24 cellular contexts compared by ENCODE assay signal in genomic region chr1:26476958-26477357, GRCh38. TPM values are rescaled to one million over a fixed set of nuclear protein-coding genes. Genes with fewer than 3 reads are reported as not detected.
DNase-seq lines count a peak whose midpoint lies in the region; ATAC-seq and TF ChIP-seq lines count a peak whose summit lies in the region.
"Had no signal": no experiment of that assay in that cellular context is flagged by ENCODE, and none has a peak within 500 bp of the region (broad histone marks: within the 10 kb centered on the region; RNA-seq: fewer than 3 reads in every experiment).

No MANE protein-coding gene starts in this region.

- H3K4me3 ChIP-seq in neutrophil (ENCODE audit: low read depth in 1 of 2, low read length in 1 of 2), result no peak overlapping the region
- H3K4me3 ChIP-seq: gastroesophageal sphincter, spleen, suprapubic skin had no signal

- no peak for DNase-seq in activated T-cell treated with anti-CD3 and anti-CD28 coated beads, Interleukin-2, amount 50 U/mL, for 24 hours
- DNase-seq in activated T-cell treated with anti-CD3 and anti-CD28 coated beads, Interleukin-2, amount 50 U/mL, for 4 hours, result no peak
- DNase-seq in HFFc6 (no peak), foreskin keratinocyte (no peak), NOMO-1 treated with dmso at 0.1 percent for 144 hours (lab: John Stamatoyannopoulos, UW; ENCODE audit: unreplicated experiment) (no peak)
- no peak for DNase-seq in activated CD8-positive, alpha-beta T cell treated with anti-CD3 and anti-CD28 coated beads, Interleukin-2, amount 10 ng/mL, durations not matched to agents 7 days and 5 days
- DNase-seq: ACHN; activated CD4-positive, alpha-beta T cell treated with anti-CD3 and anti-CD28 coated beads, Interleukin-2, amount 50 U/mL, for 4 hours; aorta; DMS153; GF-D8; Kasumi-1; mesendoderm; NCI-H1105; NCI-H524 treated with DMSO at 0.1 percent for 48 hours; nephron progenitor cell; spleen; stimulated activated CD4-positive, alpha-beta T cell treated with anti-CD3 and anti-CD28 coated beads, Interleukin-4, amount 100 ng/mL, for 4 hours had no signal

- peaks cover 39% of the 10 kb centered on the region for H3K4me1 Mint-ChIP-seq in activated T-cell treated with anti-CD3 and anti-CD28 coated beads, Interleukin-2, amount 50 U/mL, for 24 hours (ENCODE audit: low read depth)
- H3K4me1 Mint-ChIP-seq in activated T-cell treated with anti-CD3 and anti-CD28 coated beads, Interleukin-2, amount 50 U/mL, for 4 hours (ENCODE audit: low read depth), result peaks cover 35% of the 10 kb centered on the region
- peaks cover 41% of the 10 kb centered on the region for H3K4me1 Mint-ChIP-seq in HFFc6 (ENCODE audit: low read depth)
- H3K4me1 Mint-ChIP-seq in activated CD8-positive, alpha-beta T cell treated with anti-CD3 and anti-CD28 coated beads, Interleukin-2, amount 10 ng/mL, durations not matched to agents 7 days and 5 days (ENCODE audit: low read depth), result peaks cover 26% of the 10 kb centered on the region

- ATAC-seq in activated T-cell treated with anti-CD3 and anti-CD28 coated beads, Interleukin-2, amount 50 U/mL, for 4 hours, result no peak
- no peak for ATAC-seq in activated CD8-positive, alpha-beta T cell treated with anti-CD3 and anti-CD28 coated beads, Interleukin-2, amount 10 ng/mL, durations not matched to agents 7 days and 5 days
- ATAC-seq in foreskin keratinocyte, result no peak
- ATAC-seq in HG03432 (IDR thresholded peaks at IDR 0.05; ENCODE audit: unreplicated experiment), result no peak
- ATAC-seq: gastroesophageal sphincter, Right ventricle myocardium inferior had no signal

- peaks cover 21 to 24% of the 10 kb centered on the region in 2 experiments for H3K4me1 ChIP-seq in neutrophil (ENCODE audit: control insufficient read depth in 1 of 2, insufficient read depth in 1 of 2, low read depth in 1 of 2, low read length in 1 of 2)
- peaks cover 15% of the 10 kb centered on the region for H3K4me1 ChIP-seq in foreskin keratinocyte

- peak overlapping the region; percentile 89 for H3K27ac Mint-ChIP-seq in activated T-cell treated with anti-CD3 and anti-CD28 coated beads, Interleukin-2, amount 50 U/mL, for 24 hours
- H3K27ac Mint-ChIP-seq in HFFc6, result peak overlapping the region; percentile 24; the same call in 1 of the 2 replicates
- H3K27ac Mint-ChIP-seq in activated CD8-positive, alpha-beta T cell treated with anti-CD3 and anti-CD28 coated beads, Interleukin-2, amount 10 ng/mL, durations not matched to agents 7 days and 5 days, result peak overlapping the region; percentile 6

- POLR2A ChIA-PET in activated CD8-positive, alpha-beta T cell treated with anti-CD3 and anti-CD28 coated beads, Interleukin-2, amount 10 ng/mL, durations not matched to agents 7 days and 5 days (lab: Charles Lee), result interaction anchor here (1.1 kb wide), 1 partner anchor 11 kb away, joined by 3 read pairs; no protein-coding TSS in a partner anchor

- H3K27ac ChIP-seq in neutrophil, result peak overlapping the region; percentile 58
- H3K27ac ChIP-seq in foreskin keratinocyte, result no peak overlapping the region
- H3K27ac ChIP-seq: gastroesophageal sphincter, suprapubic skin had no signal

- H3K36me3 ChIP-seq in neutrophil, result peaks cover 56% of the 10 kb centered on the region

- H3K9me3 Mint-ChIP-seq in activated T-cell treated with anti-CD3 and anti-CD28 coated beads, Interleukin-2, amount 50 U/mL, for 24 hours, result no peaks in the 10 kb centered on the region
- H3K9me3 Mint-ChIP-seq in activated T-cell treated with anti-CD3 and anti-CD28 coated beads, Interleukin-2, amount 50 U/mL, for 4 hours, result no peaks in the 10 kb centered on the region
- no peaks in the 10 kb centered on the region for H3K9me3 Mint-ChIP-seq in HFFc6
- no peaks in the 10 kb centered on the region for H3K9me3 Mint-ChIP-seq in activated CD8-positive, alpha-beta T cell treated with anti-CD3 and anti-CD28 coated beads, Interleukin-2, amount 10 ng/mL, durations not matched to agents 7 days and 5 days (ENCODE audit: insufficient read depth)
- H3K9me3 Mint-ChIP-seq: CD14-positive monocyte, nephron progenitor cell had no signal

- TF ChIP-seq CTCF in HFFc6 (IDR thresholded peaks at IDR 0.05) (no peak), neutrophil (IDR thresholded peaks at IDR 0.05) (no peak), foreskin keratinocyte (conservative IDR thresholded peaks at IDR 0.05) (no peak)

- CTCF ChIA-PET in activated CD8-positive, alpha-beta T cell treated with anti-CD3 and anti-CD28 coated beads, Interleukin-2, amount 10 ng/mL, durations not matched to agents 7 days and 5 days (lab: Charles Lee), result no interaction called here

- no peaks in the 10 kb centered on the region for H3K27me3 Mint-ChIP-seq in activated T-cell treated with anti-CD3 and anti-CD28 coated beads, Interleukin-2, amount 50 U/mL, for 24 hours
- no peaks in the 10 kb centered on the region for H3K27me3 Mint-ChIP-seq in activated T-cell treated with anti-CD3 and anti-CD28 coated beads, Interleukin-2, amount 50 U/mL, for 4 hours (ENCODE audit: low read depth)
- peaks cover 4% of the 10 kb centered on the region; the same call in 1 of the 2 replicates for H3K27me3 Mint-ChIP-seq in HFFc6 (ENCODE audit: insufficient read depth)
- H3K27me3 Mint-ChIP-seq in activated CD8-positive, alpha-beta T cell treated with anti-CD3 and anti-CD28 coated beads, Interleukin-2, amount 10 ng/mL, durations not matched to agents 7 days and 5 days (ENCODE audit: low read depth), result no peaks in the 10 kb centered on the region

- no peaks in the 10 kb centered on the region for H3K9me3 ChIP-seq in neutrophil
- H3K9me3 ChIP-seq: gastroesophageal sphincter, spleen, suprapubic skin had no signal

- no peak overlapping the region for H3K4me3 Mint-ChIP-seq in activated T-cell treated with anti-CD3 and anti-CD28 coated beads, Interleukin-2, amount 50 U/mL, for 24 hours
- H3K4me3 Mint-ChIP-seq in activated T-cell treated with anti-CD3 and anti-CD28 coated beads, Interleukin-2, amount 50 U/mL, for 4 hours, result no peak overlapping the region
- H3K4me3 Mint-ChIP-seq in HFFc6, result no peak overlapping the region
- no peak overlapping the region for H3K4me3 Mint-ChIP-seq in activated CD8-positive, alpha-beta T cell treated with anti-CD3 and anti-CD28 coated beads, Interleukin-2, amount 10 ng/mL, durations not matched to agents 7 days and 5 days
- H3K4me3 Mint-ChIP-seq: CD14-positive monocyte, nephron progenitor cell had no signal

- peaks cover 77% of the 10 kb centered on the region for H3K36me3 Mint-ChIP-seq in activated T-cell treated with anti-CD3 and anti-CD28 coated beads, Interleukin-2, amount 50 U/mL, for 24 hours (ENCODE audit: low read depth)
- peaks cover 39% of the 10 kb centered on the region for H3K36me3 Mint-ChIP-seq in activated T-cell treated with anti-CD3 and anti-CD28 coated beads, Interleukin-2, amount 50 U/mL, for 4 hours (ENCODE audit: insufficient read depth)
- H3K36me3 Mint-ChIP-seq in HFFc6 (ENCODE audit: low read depth), result peaks cover 48% of the 10 kb centered on the region
- peaks cover 51% of the 10 kb centered on the region for H3K36me3 Mint-ChIP-seq in activated CD8-positive, alpha-beta T cell treated with anti-CD3 and anti-CD28 coated beads, Interleukin-2, amount 10 ng/mL, durations not matched to agents 7 days and 5 days (ENCODE audit: low read depth)

- H3K27me3 ChIP-seq in neutrophil (no peaks in the 10 kb centered on the region), foreskin keratinocyte (no peaks in the 10 kb centered on the region)
- H3K27me3 ChIP-seq: gastroesophageal sphincter, spleen, suprapubic skin had no signal

RNA-seq across cellular contexts. Expression of gene HMGN2, which starts 4.7 kb away (rescaled TPM):
- 100 to 1,000 TPM; 417 to 447 (median 437) TPM for total RNA-seq in activated T-cell treated with anti-CD3 and anti-CD28 coated beads, Interleukin-2, amount 50 U/mL, for 4 hours
- 100 to 1,000 TPM; 440 to 699 (median 668) TPM for total RNA-seq in HFFc6 (2021; fragmentation: NEBNext Ultra II Directional; extraction: Animal tissue kit (Norgen Biotek cat#: 25700))
- total RNA-seq in activated CD8-positive, alpha-beta T cell treated with anti-CD3 and anti-CD28 coated beads, Interleukin-2, amount 10 ng/mL, durations not matched to agents 7 days and 5 days, result 1,000 to 10,000 TPM; 1,268 to 1,303 TPM
- 403 and 474 TPM in 2 replicates for total RNA-seq in foreskin keratinocyte
- polyA plus RNA-seq in foreskin keratinocyte, result 515 and 649 TPM in 2 replicates

RNA-seq across cellular contexts. Expression of gene DHDDS, which starts 44.8 kb away (rescaled TPM):
- 10 to 100 TPM; 59.7 to 68.8 (median 60.1) TPM for total RNA-seq in activated T-cell treated with anti-CD3 and anti-CD28 coated beads, Interleukin-2, amount 50 U/mL, for 4 hours
- 10 to 100 TPM; 68.3 to 76.1 (median 70.8) TPM for total RNA-seq in HFFc6 (2021; fragmentation: NEBNext Ultra II Directional; extraction: Animal tissue kit (Norgen Biotek cat#: 25700))
- 10 to 100 TPM; 48.3 to 49.5 TPM for total RNA-seq in activated CD8-positive, alpha-beta T cell treated with anti-CD3 and anti-CD28 coated beads, Interleukin-2, amount 10 ng/mL, durations not matched to agents 7 days and 5 days
- 30.0 and 38.0 TPM in 2 replicates for total RNA-seq in foreskin keratinocyte
- polyA plus RNA-seq in foreskin keratinocyte, result 28.6 and 28.8 TPM in 2 replicates

RNA-seq across cellular contexts. Expression of gene RPS6KA1, which starts 52.6 kb away (rescaled TPM):
- 100 to 1,000 TPM; 131 to 157 (median 134) TPM for total RNA-seq in activated T-cell treated with anti-CD3 and anti-CD28 coated beads, Interleukin-2, amount 50 U/mL, for 4 hours
- 1 to 10 TPM; 1.5 to 2.6 (median 1.7) TPM for total RNA-seq in HFFc6 (2021; fragmentation: NEBNext Ultra II Directional; extraction: Animal tissue kit (Norgen Biotek cat#: 25700))
- 100 to 1,000 TPM; 179 to 193 TPM for total RNA-seq in activated CD8-positive, alpha-beta T cell treated with anti-CD3 and anti-CD28 coated beads, Interleukin-2, amount 10 ng/mL, durations not matched to agents 7 days and 5 days
- total RNA-seq in foreskin keratinocyte, result 86.4 and 91.6 TPM in 2 replicates
- polyA plus RNA-seq in foreskin keratinocyte, result 57.7 and 65.0 TPM in 2 replicates

Comparison
In these comparisons a context has a peak if more than half of its experiments do, and no peak if none do; other contexts are left out.
1. H3K27ac Mint-ChIP-seq: peak in every context shown above with its lines; median percentile 89 in activated T-cell treated with anti-CD3 and anti-CD28 coated beads, Interleukin-2, amount 50 U/mL, for 24 hours; 24 in HFFc6; 6 in activated CD8-positive, alpha-beta T cell treated with anti-CD3 and anti-CD28 coated beads, Interleukin-2, amount 10 ng/mL, durations not matched to agents 7 days and 5 days.
2. RNA of gene RPS6KA1, which starts 52.6 kb away (total RNA-seq): 179 to 193 TPM in activated CD8-positive, alpha-beta T cell treated with anti-CD3 and anti-CD28 coated beads, Interleukin-2, amount 10 ng/mL, durations not matched to agents 7 days and 5 days, 131 to 157 TPM in activated T-cell treated with anti-CD3 and anti-CD28 coated beads, Interleukin-2, amount 50 U/mL, for 4 hours and 86.4 to 91.6 TPM in foreskin keratinocyte; 1.5 to 2.6 TPM in HFFc6; every median in the first group is over 10 times any median in the second.